ENCODE assay signal across 14 cellular contexts in the genomic region with DNA sequence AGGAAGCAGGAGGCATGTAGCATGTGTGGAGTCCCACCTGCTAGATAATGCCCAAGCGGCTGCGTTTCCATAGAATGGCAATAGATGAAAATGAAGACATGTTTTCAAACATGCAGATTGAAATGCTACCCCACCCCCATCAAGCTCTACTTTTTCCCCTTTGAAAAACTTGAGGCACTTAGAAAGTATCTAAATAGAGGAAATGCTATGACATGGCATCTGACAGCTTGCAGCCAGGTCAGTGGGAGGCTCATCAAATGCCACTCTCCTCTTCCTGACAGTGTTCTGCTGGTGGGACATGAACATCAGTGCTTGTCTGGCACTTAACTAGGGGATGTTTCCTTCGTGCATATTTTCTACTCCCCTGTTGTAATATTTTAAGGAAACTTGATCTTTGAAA.
"Had no signal": no experiment of that assay in that cellular context is flagged by ENCODE, and none has a peak within 500 bp of the region (broad histone marks: within the 10 kb centered on the region; RNA-seq: fewer than 3 reads in every experiment).

No MANE protein-coding gene starts in this region.

- H3K36me3 ChIP-seq: thyroid gland had no signal

- H3K27me3 ChIP-seq: esophagus squamous epithelium, thyroid gland had no signal

- DNase-seq: activated CD4-positive, alpha-beta T cell treated with anti-CD3 and anti-CD28 coated beads, Interleukin-2, amount 50 U/mL, for 1 hour; dermis blood vessel endothelial cell; effector memory CD8-positive, alpha-beta T cell; esophagus squamous epithelium; immature natural killer cell; left ventricle myocardium superior; stimulated activated CD4-positive, alpha-beta T cell treated with anti-CD3 and anti-CD28 coated beads, Interleukin-4, amount 100 ng/mL, for 4 hours; stimulated activated naive CD4-positive, alpha-beta T cell treated with Interleukin-2 at 50 U/mL for 16 hours; T-helper 9 cell had no signal

- H3K9me3 Mint-ChIP-seq: activated T-helper 1 cell treated with anti-CD3 and anti-CD28 coated beads, Interleukin-12 subunit alpha, Interleukin-12 subunit beta, Interleukin-2, Interleukin-4 antibody, amounts not matched to agents 30 ng/mL and 10 ng/mL and 1 ng/mL, durations not matched to agents 14 hours and 24 hours and 36 hours; effector memory CD8-positive, alpha-beta T cell; immature natural killer cell; nephron had no signal

- H3K4me3 Mint-ChIP-seq: activated naive CD8-positive, alpha-beta T cell; activated T-helper 1 cell treated with anti-CD3 and anti-CD28 coated beads, Interleukin-12 subunit alpha, Interleukin-12 subunit beta, Interleukin-2, Interleukin-4 antibody, amounts not matched to agents 30 ng/mL and 10 ng/mL and 1 ng/mL, durations not matched to agents 14 hours and 24 hours and 36 hours; effector memory CD8-positive, alpha-beta T cell; immature natural killer cell; nephron had no signal

- H3K27ac ChIP-seq: esophagus squamous epithelium had no signal

- H3K4me3 ChIP-seq: esophagus squamous epithelium, thyroid gland had no signal

- H3K27me3 Mint-ChIP-seq: activated naive CD8-positive, alpha-beta T cell; effector memory CD8-positive, alpha-beta T cell had no signal

- H3K27ac Mint-ChIP-seq: activated naive CD8-positive, alpha-beta T cell; activated T-helper 1 cell treated with anti-CD3 and anti-CD28 coated beads, Interleukin-12 subunit alpha, Interleukin-12 subunit beta, Interleukin-2, Interleukin-4 antibody, amounts not matched to agents 30 ng/mL and 10 ng/mL and 1 ng/mL, durations not matched to agents 14 hours and 24 hours and 36 hours; effector memory CD8-positive, alpha-beta T cell; immature natural killer cell; nephron had no signal

- H3K4me1 Mint-ChIP-seq: immature natural killer cell had no signal

- H3K9me3 ChIP-seq: esophagus squamous epithelium, thyroid gland had no signal

- ATAC-seq: effector memory CD8-positive, alpha-beta T cell; left ventricle myocardium superior; sciatic nerve had no signal

- H3K36me3 Mint-ChIP-seq: activated naive CD8-positive, alpha-beta T cell had no signal
